8 cellular contexts compared by ENCODE assay signal in genomic region chr12:111367661-111368221, GRCh38. TPM values are rescaled to one million over a fixed set of nuclear protein-coding genes. Genes with fewer than 3 reads are reported as not detected.
A peak's percentile ranks its signal among the peaks of the same experiment; 100 is the strongest.
DNase-seq lines count a peak whose midpoint lies in the region; ATAC-seq and TF ChIP-seq lines count a peak whose summit lies in the region.

No MANE protein-coding gene starts in this region.

- H3K4me3 ChIP-seq in heart right ventricle (peak overlapping the region; percentile 65 to 97 (median 88)), rectal smooth muscle tissue (ENCODE audit: low read length) (peak overlapping the region; percentile 98)

- intact Hi-C loops in heart right ventricle (cut with DNase I): no loop called here

- TF ChIP-seq CTCF in VCaP (conservative IDR thresholded peaks at IDR 0.05) (no peak), heart right ventricle (IDR thresholded peaks at IDR 0.05) (no peak)

- no peak overlapping the region for H3K9ac ChIP-seq in rectal smooth muscle tissue (ENCODE audit: low read length)

- peak; percentile 29 for DNase-seq in ELF-1 (ENCODE audit: low read depth, low spot score)
- DNase-seq in heart right ventricle: peak in 1 of 2 donors; percentile 17
- no peak for DNase-seq in NCI-H1105 treated with DMSO at 0.1 percent for 48 hours (lab: John Stamatoyannopoulos, UW)
- DNase-seq in DMS114 treated with DMSO at 0.1 percent for 48 hours (lab: John Stamatoyannopoulos, UW; ENCODE audit: unreplicated experiment): no peak
- DNase-seq in activated CD8-positive, alpha-beta memory T cell treated with anti-CD3 and anti-CD28 coated beads for 24 hours: no peak

- peak overlapping the region; percentile 81 for H3K27ac ChIP-seq in VCaP
- H3K27ac ChIP-seq in heart right ventricle: peak overlapping the region in 9 of 10 donors; percentile 83 to 91 (median 88)
- H3K27ac ChIP-seq in rectal smooth muscle tissue (ENCODE audit: low read depth, low read length): no peak overlapping the region

- peaks cover 0 to 55% (median 37%) of the 10 kb centered on the region in 9 donors for H3K4me1 ChIP-seq in heart right ventricle
- H3K4me1 ChIP-seq in rectal smooth muscle tissue (ENCODE audit: control insufficient read depth, insufficient read depth, low read length): peaks cover 3% of the 10 kb centered on the region

- H3K27me3 ChIP-seq in heart right ventricle: no peaks in the 10 kb centered on the region
- no peaks in the 10 kb centered on the region for H3K27me3 ChIP-seq in rectal smooth muscle tissue (ENCODE audit: control insufficient read depth, insufficient read depth, low read length)

- ATAC-seq in heart right ventricle: peak in 3 of 8 donors; percentile 2 to 19 (median 10)
- ATAC-seq in GM21381 (IDR thresholded peaks at IDR 0.05; ENCODE audit: unreplicated experiment): no peak

- no peaks in the 10 kb centered on the region for H3K9me3 ChIP-seq in heart right ventricle

- WGBS in heart right ventricle, 2 donors: 39 to 43% methylated on average over 7 of the region's 7 CpGs

- H3K36me3 ChIP-seq in heart right ventricle (peaks cover 0 to 35% (median 0%) of the 10 kb centered on the region in 9 donors), rectal smooth muscle tissue (ENCODE audit: control insufficient read depth, insufficient read depth, low read length) (peaks cover 11% of the 10 kb centered on the region)

RNA-seq across cellular contexts. Expression of gene PHETA1, which starts 1.2 kb away (rescaled TPM):
- total RNA-seq in heart right ventricle: 10 to 100 TPM; 11.9 to 41.6 (median 18.6) TPM
- polyA plus RNA-seq in heart right ventricle: 10 to 100 TPM; 16.9 to 24.1 TPM

RNA-seq across cellular contexts. Expression of gene SH2B3, which starts 38.0 kb away (rescaled TPM):
- total RNA-seq in heart right ventricle: 10 to 100 TPM; 29.8 to 61.4 (median 39.0) TPM
- polyA plus RNA-seq in heart right ventricle: 10 to 100 TPM in 1 of 2 donors, 1 to 10 TPM in 1; 9.9 to 11.5 TPM
